9 cellular contexts compared by ENCODE assay signal in genomic region chr12:122965356-122965755, GRCh38. TPM values are rescaled to one million over a fixed set of nuclear protein-coding genes. Genes with fewer than 3 reads are reported as not detected.
DNase-seq lines count a peak whose midpoint lies in the region; ATAC-seq and TF ChIP-seq lines count a peak whose summit lies in the region.
"Had no signal": no experiment of that assay in that cellular context is flagged by ENCODE, and none has a peak within 500 bp of the region (broad histone marks: within the 10 kb centered on the region; RNA-seq: fewer than 3 reads in every experiment).

No MANE protein-coding gene starts in this region.

- peaks cover 5 to 18% (median 9%) of the 10 kb centered on the region in 3 donors for H3K4me1 Mint-ChIP-seq in CD8-positive, alpha-beta memory T cell
- H3K4me1 Mint-ChIP-seq in osteocyte (ENCODE audit: unreplicated experiment) = peaks cover 13% of the 10 kb centered on the region

- no peak overlapping the region for H3K27ac ChIP-seq in CD8-positive, alpha-beta memory T cell (ENCODE audit: low read depth, low read length)
- peak overlapping the region in 53 of 59 donors; percentile 7 to 95 (median 84) for H3K27ac ChIP-seq in dorsolateral prefrontal cortex

- H3K36me3 ChIP-seq in CD8-positive, alpha-beta memory T cell (ENCODE audit: insufficient read depth, low read length) = no peaks in the 10 kb centered on the region

- H3K4me3 ChIP-seq in CD8-positive, alpha-beta memory T cell (ENCODE audit: low read length) = peak overlapping the region; percentile 56
- peak overlapping the region; percentile 62 to 98 (median 86) for H3K4me3 ChIP-seq in dorsolateral prefrontal cortex

- no peaks in the 10 kb centered on the region for H3K9me3 ChIP-seq in CD8-positive, alpha-beta memory T cell (ENCODE audit: low read length)

- H3K4me1 ChIP-seq in CD8-positive, alpha-beta memory T cell (ENCODE audit: insufficient read depth, low read length) = peaks cover 14% of the 10 kb centered on the region

- TF ChIP-seq CTCF in dorsolateral prefrontal cortex (IDR thresholded peaks at IDR 0.05 in 54 of 56, conservative IDR thresholded peaks at IDR 0.05 in 2 of 56; ENCODE audit: low read depth in 1 of 56, partially characterized antibody in 56 of 56) = no peak
- TF ChIP-seq CTCF in osteocyte (IDR thresholded peaks at IDR 0.05) = no peak

- H3K4me3 Mint-ChIP-seq in CD8-positive, alpha-beta memory T cell = peak overlapping the region in 3 of 7 donors; percentile 14 to 72 (median 15)
- peak overlapping the region; percentile 72 for H3K4me3 Mint-ChIP-seq in osteocyte (ENCODE audit: unreplicated experiment)

- H3K27ac Mint-ChIP-seq in CD8-positive, alpha-beta memory T cell = no peak overlapping the region
- H3K27ac Mint-ChIP-seq in osteocyte (ENCODE audit: unreplicated experiment) = no peak overlapping the region
- H3K27ac Mint-ChIP-seq: stimulated activated memory B cell treated with anti-CD40 and anti-IgM and Interleukin-4, amounts not matched to agents 10 μg/mL and 1 μg/mL and 100 μg/mL, for 72 hours had no signal

- no peaks in the 10 kb centered on the region for H3K27me3 Mint-ChIP-seq in CD8-positive, alpha-beta memory T cell
- no peaks in the 10 kb centered on the region for H3K27me3 Mint-ChIP-seq in osteocyte (ENCODE audit: unreplicated experiment)
- H3K27me3 Mint-ChIP-seq: stimulated activated memory B cell treated with anti-CD40 and anti-IgM and Interleukin-4, amounts not matched to agents 10 μg/mL and 1 μg/mL and 100 μg/mL, for 72 hours had no signal

- H3K27me3 ChIP-seq in CD8-positive, alpha-beta memory T cell (ENCODE audit: insufficient read depth, low read length, poor library complexity, severe bottlenecking) = no peaks in the 10 kb centered on the region
- H3K27me3 ChIP-seq in dorsolateral prefrontal cortex = no peaks in the 10 kb centered on the region

- no peak for DNase-seq in CD8-positive, alpha-beta memory T cell
- DNase-seq in NCI-H69 (lab: John Stamatoyannopoulos, UW) = peak; percentile 59
- peak in 1 of 10 donors; percentile 43 for DNase-seq in dorsolateral prefrontal cortex
- no peak for DNase-seq in osteocyte (ENCODE audit: extremely low spot score, unreplicated experiment)
- no peak for DNase-seq in LoVo (ENCODE audit: low spot score)
- DNase-seq in NCI-H2107 treated with DMSO at 0.1 percent for 48 hours (lab: John Stamatoyannopoulos, UW; ENCODE audit: unreplicated experiment) = no peak

- ATAC-seq in GM21529 (IDR thresholded peaks at IDR 0.05; ENCODE audit: unreplicated experiment) = no peak
- ATAC-seq in HG03280 (IDR thresholded peaks at IDR 0.05; ENCODE audit: unreplicated experiment) = no peak

- POLR2A ChIA-PET in CD8-positive, alpha-beta memory T cell (lab: Charles Lee) = no interaction called here

- CTCF ChIA-PET in CD8-positive, alpha-beta memory T cell (lab: Charles Lee) = interaction anchor here (1.0 kb wide), 1 partner anchor 13 kb away, joined by 3 read pairs; no protein-coding TSS in a partner anchor

- intact Hi-C loops in dorsolateral prefrontal cortex (cut with DNase I) = loop anchor here in 1 of 2 donors (10.0 kb wide), 1 partner anchor 639 kb away; the partner anchor contains the start of gene DDX55

- no peaks in the 10 kb centered on the region for H3K9me3 Mint-ChIP-seq in CD8-positive, alpha-beta memory T cell
- no peaks in the 10 kb centered on the region for H3K9me3 Mint-ChIP-seq in osteocyte (ENCODE audit: unreplicated experiment)
- H3K9me3 Mint-ChIP-seq: stimulated activated memory B cell treated with anti-CD40 and anti-IgM and Interleukin-4, amounts not matched to agents 10 μg/mL and 1 μg/mL and 100 μg/mL, for 72 hours had no signal

- peaks cover 0 to under 1% (median 0%) of the 10 kb centered on the region in 3 donors for H3K36me3 Mint-ChIP-seq in CD8-positive, alpha-beta memory T cell
- H3K36me3 Mint-ChIP-seq in osteocyte (ENCODE audit: unreplicated experiment) = no peaks in the 10 kb centered on the region
- H3K36me3 Mint-ChIP-seq: stimulated activated memory B cell treated with anti-CD40 and anti-IgM and Interleukin-4, amounts not matched to agents 10 μg/mL and 1 μg/mL and 100 μg/mL, for 72 hours had no signal

RNA-seq across cellular contexts. Expression of gene ABCB9, which starts 0.9 kb away (rescaled TPM):
- 1 to 10 TPM; 3.7 to 3.9 TPM for total RNA-seq in CD8-positive, alpha-beta memory T cell
- polyA plus RNA-seq in CD8-positive, alpha-beta memory T cell = 0.99 TPM
- total RNA-seq in dorsolateral prefrontal cortex (10 to 100 TPM; 26.8 to 86.6 (median 52.6) TPM), osteocyte (13.1 and 13.4 TPM in 2 replicates)

RNA-seq across cellular contexts. Expression of gene OGFOD2, which starts 9.7 kb away (rescaled TPM):
- total RNA-seq in CD8-positive, alpha-beta memory T cell = 10 to 100 TPM; 27.7 to 29.5 TPM
- 14.9 TPM for polyA plus RNA-seq in CD8-positive, alpha-beta memory T cell
- total RNA-seq in dorsolateral prefrontal cortex (10 to 100 TPM in 119 of 120 experiments, 1 to 10 TPM in 1; 9.6 to 30.5 (median 17.3) TPM), osteocyte (16.7 and 20.2 TPM in 2 replicates)

RNA-seq across cellular contexts. Expression of gene ARL6IP4, which starts 15.1 kb away (rescaled TPM):
- 100 to 1,000 TPM; 172 to 181 TPM for total RNA-seq in CD8-positive, alpha-beta memory T cell
- polyA plus RNA-seq in CD8-positive, alpha-beta memory T cell = 246 TPM
- total RNA-seq in dorsolateral prefrontal cortex (100 to 1,000 TPM; 127 to 221 (median 162) TPM), osteocyte (166 and 171 TPM in 2 replicates)
